ENCODE assay signal across 24 cellular contexts in genomic region chr19:5307655-5308054, GRCh38.
"Had no signal": no experiment of that assay in that cellular context is flagged by ENCODE, and none has a peak within 500 bp of the region (broad histone marks: within the 10 kb centered on the region; RNA-seq: fewer than 3 reads in every experiment).

No MANE protein-coding gene starts in this region.

- H3K36me3 ChIP-seq: gastrocnemius medialis, thoracic aorta had no signal

- H3K9me3 Mint-ChIP-seq: activated CD8-positive, alpha-beta T cell treated with anti-CD3 and anti-CD28 coated beads for 36 hours; activated naive CD4-positive, alpha-beta T cell treated with anti-CD3 and anti-CD28 coated beads, Interleukin-2, amount 50 U/mL, for 72 hours; activated T-cell treated with anti-CD3 and anti-CD28 coated beads, Interleukin-2, amount 50 U/mL, for 72 hours; neural crest cell had no signal

- ATAC-seq: activated CD8-positive, alpha-beta T cell treated with anti-CD3 and anti-CD28 coated beads for 36 hours; activated naive CD4-positive, alpha-beta T cell treated with anti-CD3 and anti-CD28 coated beads, Interleukin-2, amount 50 U/mL, for 72 hours; activated T-cell treated with anti-CD3 and anti-CD28 coated beads, Interleukin-2, amount 50 U/mL, for 72 hours; T-helper 17 cell; WTC11 had no signal

- H3K27ac ChIP-seq: parathyroid adenoma, psoas muscle had no signal

- H3K9ac ChIP-seq: parathyroid adenoma had no signal

- H3K4me3 ChIP-seq: psoas muscle had no signal

- H3K9me3 ChIP-seq: gastrocnemius medialis, psoas muscle, thoracic aorta had no signal

- H3K4me1 ChIP-seq: gastrocnemius medialis, parathyroid adenoma, psoas muscle had no signal

- H3K4me3 Mint-ChIP-seq: activated CD8-positive, alpha-beta T cell treated with anti-CD3 and anti-CD28 coated beads for 36 hours; activated T-cell treated with anti-CD3 and anti-CD28 coated beads, Interleukin-2, amount 50 U/mL, for 72 hours; neural crest cell; T-helper 17 cell; WTC11 had no signal

- FAIRE-seq: colon, urothelium cell line had no signal

- DNase-seq: activated CD4-positive, alpha-beta T cell treated with anti-CD3 and anti-CD28 coated beads, Interleukin-2, amount 50 U/mL, for 1 hour; activated CD8-positive, alpha-beta T cell treated with anti-CD3 and anti-CD28 coated beads for 36 hours; activated naive CD4-positive, alpha-beta T cell; activated T-cell treated with anti-CD3 and anti-CD28 coated beads for 4 hours; activated T-cell treated with anti-CD3 and anti-CD28 coated beads, Interleukin-2, amount 50 U/mL, for 72 hours; effector memory CD4-positive, alpha-beta T cell; gastrocnemius medialis; hippocampal formation; naive B cell; occipital lobe; psoas muscle; stimulated activated CD4-positive, alpha-beta T cell treated with anti-CD3 and anti-CD28 coated beads, Interleukin-15, amount 100 ng/mL, for 24 hours; stimulated activated CD4-positive, alpha-beta T cell treated with anti-CD3 and anti-CD28 coated beads, Interleukin-2, amount 100 ng/mL, for 24 hours; stimulated activated naive CD4-positive, alpha-beta T cell; T-helper 17 cell; T1000; trophoblast cell had no signal

- H3K4me1 Mint-ChIP-seq: naive B cell, T-helper 17 cell had no signal

- H3K27me3 Mint-ChIP-seq: activated CD8-positive, alpha-beta T cell treated with anti-CD3 and anti-CD28 coated beads for 36 hours had no signal

- H3K27me3 ChIP-seq: gastrocnemius medialis had no signal

- H3K27ac Mint-ChIP-seq: activated CD8-positive, alpha-beta T cell treated with anti-CD3 and anti-CD28 coated beads for 36 hours; activated naive CD4-positive, alpha-beta T cell treated with anti-CD3 and anti-CD28 coated beads, Interleukin-2, amount 50 U/mL, for 72 hours; activated T-cell treated with anti-CD3 and anti-CD28 coated beads, Interleukin-2, amount 50 U/mL, for 72 hours; naive B cell; T-helper 17 cell had no signal

- H3K79me2 ChIP-seq: parathyroid adenoma had no signal

- H2AFZ ChIP-seq: parathyroid adenoma had no signal

- H3K36me3 Mint-ChIP-seq: activated naive CD4-positive, alpha-beta T cell treated with anti-CD3 and anti-CD28 coated beads, Interleukin-2, amount 50 U/mL, for 72 hours; naive B cell had no signal
